ENCODE assay signal across 23 cellular contexts in genomic region chr13:95452376-95452775, GRCh38.
DNase-seq lines count a peak whose midpoint lies in the region; ATAC-seq, FAIRE-seq and TF ChIP-seq lines count a peak whose summit lies in the region.
"Had no signal": no experiment of that assay in that cellular context is flagged by ENCODE, and none has a peak within 500 bp of the region (broad histone marks: within the 10 kb centered on the region; RNA-seq: fewer than 3 reads in every experiment).

No MANE protein-coding gene starts in this region.

- TF ChIP-seq EP300 in HepG2 (IDR thresholded peaks at IDR 0.05; ENCODE audit: low read depth in 2 of 2, low read length in 2 of 2) (no peak), HepG2 (CRISPR knock-in tag; IDR thresholded peaks at IDR 0.05; ENCODE audit: borderline replicate concordance) (no peak)

- WGBS in HepG2 (ENCODE audit: low lambda C conversion rate), result under 1% methylated on average over 4 of the region's 4 CpGs
- 22% methylated on average over 4 of the region's 4 CpGs for WGBS in right lobe of liver (ENCODE audit: insufficient coverage, low coverage, low lambda C conversion rate, missing lambda C conversion rate)

- POLR2A ChIA-PET in HepG2 (lab: Yijun Ruan, JAX), result no interaction called here

- H4K20me1 ChIP-seq in HepG2 (ENCODE audit: insufficient read depth, low read length) (no peaks in the 10 kb centered on the region), astrocyte (ENCODE audit: insufficient read depth, low read length) (no peaks in the 10 kb centered on the region)

- intact Hi-C loops in HepG2 (cut with micrococcal nuclease; ENCODE audit: unreplicated experiment), result no loop called here
- intact Hi-C loops in right lobe of liver (cut with DNase I), result no loop called here

- no peak for DNase-seq in HepG2 (ENCODE audit: low spot score)
- DNase-seq in right lobe of liver, result no peak
- peak; percentile 80 for DNase-seq in astrocyte (ENCODE audit: low read depth)
- DNase-seq in fibroblast of the aortic adventitia (ENCODE audit: low read depth), result peak; percentile 16
- no peak for DNase-seq in H4 (ENCODE audit: low spot score)
- no peak for DNase-seq in foreskin fibroblast
- DNase-seq: DMS 273 treated with DMSO at 0.1 percent for 48 hours; DND-41; GM23248; NCI-H1105; NCI-H2081; NCI-H2171 treated with DMSO at 0.1 percent for 48 hours; NCI-H446 treated with DMSO at 0.1 percent for 48 hours; NCI-H748 treated with DMSO at 0.1 percent for 48 hours; NK-92 treated with Interleukin-12 subunit alpha and Interleukin-12 subunit beta, amount 100 ng/mL, for 24 hours; SHP77; SK-N-SH had no signal

- H3K36me3 ChIP-seq in HepG2 (replicated peaks in 1 of 2; ENCODE audit: control insufficient read depth in 1 of 2, insufficient read depth in 2 of 2, low read length in 2 of 2), result no peaks in the 10 kb centered on the region
- no peaks in the 10 kb centered on the region for H3K36me3 ChIP-seq in right lobe of liver
- no peaks in the 10 kb centered on the region for H3K36me3 ChIP-seq in astrocyte (ENCODE audit: insufficient read depth, low read length)

- H2AFZ ChIP-seq in HepG2 (ENCODE audit: low read length), result no peak overlapping the region
- H2AFZ ChIP-seq in astrocyte (ENCODE audit: low read depth, low read length), result no peak overlapping the region
- H2AFZ ChIP-seq: GM23248 had no signal

- H3K36me3 Mint-ChIP-seq in astrocyte (ENCODE audit: low read depth, unreplicated experiment), result no peaks in the 10 kb centered on the region

- in situ Hi-C loops in HepG2 (cut with HindIII; ENCODE audit: extremely low pct_ligation_motif_present, low pct_unique_long_range_greater_than_20kb), result no loop called here

- peaks cover 11% of the 10 kb centered on the region for H3K27me3 Mint-ChIP-seq in astrocyte (ENCODE audit: low read depth, unreplicated experiment)

- no peaks in the 10 kb centered on the region for H3K4me1 Mint-ChIP-seq in astrocyte (ENCODE audit: low read depth, unreplicated experiment)

- no peaks in the 10 kb centered on the region for H3K79me2 ChIP-seq in HepG2 (ENCODE audit: insufficient read depth, low read length)
- H3K79me2 ChIP-seq in astrocyte (ENCODE audit: insufficient read depth, low read length), result no peaks in the 10 kb centered on the region

- no peak for TF ChIP-seq RAD21 in HepG2 (CRISPR knock-in tag; IDR thresholded peaks at IDR 0.05)

- CTCF ChIA-PET in HepG2 (lab: Yijun Ruan, JAX; ENCODE audit: low intra/inter-chr PET ratio, low total read pairs), result no interaction called here

- no peak overlapping the region for H3K4me3 ChIP-seq in HepG2 (replicated peaks in 1 of 3; ENCODE audit: insufficient read depth in 1 of 3, low read depth in 2 of 3, low read length in 3 of 3)
- no peak overlapping the region for H3K4me3 ChIP-seq in right lobe of liver
- no peak overlapping the region for H3K4me3 ChIP-seq in astrocyte (ENCODE audit: insufficient read depth, low read depth, low read length)
- no peak overlapping the region for H3K4me3 ChIP-seq in fibroblast of the aortic adventitia (ENCODE audit: low read depth, low read length)
- H3K4me3 ChIP-seq in foreskin fibroblast (ENCODE audit: low read depth in 1 of 2, low read length in 2 of 2), result no peak overlapping the region
- H3K4me3 ChIP-seq: GM23248 had no signal

- peaks cover 2% of the 10 kb centered on the region for H3K9me3 Mint-ChIP-seq in astrocyte (ENCODE audit: unreplicated experiment)

- H3K4me2 ChIP-seq in HepG2 (ENCODE audit: low read depth, low read length), result no peak overlapping the region
- H3K4me2 ChIP-seq in astrocyte (ENCODE audit: low read length), result no peak overlapping the region
- H3K4me2 ChIP-seq: SK-N-SH had no signal

- TF ChIP-seq CTCF in HepG2 (CRISPR knock-in tag; IDR thresholded peaks at IDR 0.05), result no peak
- no peak for TF ChIP-seq CTCF in right lobe of liver (IDR thresholded peaks at IDR 0.05)
- no peak for TF ChIP-seq CTCF in astrocyte (IDR thresholded peaks at IDR 0.05; ENCODE audit: insufficient read depth, low read depth, low read length)
- TF ChIP-seq CTCF in fibroblast of the aortic adventitia (IDR thresholded peaks at IDR 0.05; ENCODE audit: insufficient read depth, low read length), result no peak
- no peak for TF ChIP-seq CTCF in foreskin fibroblast (IDR thresholded peaks at IDR 0.05; ENCODE audit: low read depth, low read length)

- no peak for TF ChIP-seq POLR2A in HepG2 (IDR thresholded peaks at IDR 0.05; ENCODE audit: insufficient read depth in 1 of 2, low read depth in 2 of 2, low read length in 2 of 2)
- TF ChIP-seq POLR2A in right lobe of liver (IDR thresholded peaks at IDR 0.05), result no peak

- no peak overlapping the region for H3K27ac Mint-ChIP-seq in astrocyte (ENCODE audit: unreplicated experiment)
- H3K27ac Mint-ChIP-seq: B cell had no signal

- H3K27me3 ChIP-seq in HepG2 (ENCODE audit: control insufficient read depth in 1 of 2, insufficient read depth in 2 of 2, low read length in 2 of 2) (peaks cover 0 to 7% of the 10 kb centered on the region in 2 experiments; a peak in 3 of 5 replicates), right lobe of liver (no peaks in the 10 kb centered on the region), astrocyte (ENCODE audit: insufficient read depth, low read length) (no peaks in the 10 kb centered on the region)

- no TSS peak for BruUV-seq in HepG2 (replicated peaks; lab: Mats Ljungman, UMichigan)

- no peaks in the 10 kb centered on the region for H3K4me1 ChIP-seq in HepG2 (ENCODE audit: insufficient read depth, low read length)
- H3K4me1 ChIP-seq in right lobe of liver, result no peaks in the 10 kb centered on the region
- no peaks in the 10 kb centered on the region for H3K4me1 ChIP-seq in astrocyte (ENCODE audit: insufficient read depth, low read length)

- H3K9ac ChIP-seq in HepG2 (ENCODE audit: insufficient read depth, low read depth, low read length), result no peak overlapping the region
- no peak overlapping the region for H3K9ac ChIP-seq in astrocyte (ENCODE audit: low read length)
- H3K9ac ChIP-seq: GM23248, SK-N-SH had no signal

- no peaks in the 10 kb centered on the region for H3K9me3 ChIP-seq in HepG2 (ENCODE audit: low read length)
- no peaks in the 10 kb centered on the region for H3K9me3 ChIP-seq in right lobe of liver
- no peaks in the 10 kb centered on the region for H3K9me3 ChIP-seq in astrocyte (ENCODE audit: insufficient read depth, low read depth, low read length)
- H3K9me3 ChIP-seq: SK-N-SH had no signal

- ATAC-seq in HepG2 (no peak), right lobe of liver (no peak), HG02938 (IDR thresholded peaks at IDR 0.05; ENCODE audit: unreplicated experiment) (no peak), HG03159 (IDR thresholded peaks at IDR 0.05; ENCODE audit: unreplicated experiment) (no peak)
- ATAC-seq: HCT116 had no signal

- H3K4me3 Mint-ChIP-seq in astrocyte (ENCODE audit: unreplicated experiment), result no peak overlapping the region
- H3K4me3 Mint-ChIP-seq: B cell had no signal

- H3K27ac ChIP-seq in HepG2 (ENCODE audit: extremely low read length, insufficient read depth, low read length), result no peak overlapping the region
- no peak overlapping the region for H3K27ac ChIP-seq in right lobe of liver
- H3K27ac ChIP-seq in astrocyte (ENCODE audit: low read depth, low read length), result no peak overlapping the region
- H3K27ac ChIP-seq: 22Rv1, GM23248, HL-60 had no signal

- FAIRE-seq in HepG2 (lab: Jason Lieb, UNC) (no peak), astrocyte (lab: Jason Lieb, UNC) (no peak)

TF ChIP-seq in HepG2, 621 proteins besides CTCF, POLR2A, EP300 and RAD21:
- TF ChIP-seq ZNF556 (CRISPR knock-in tag; IDR thresholded peaks at IDR 0.05; ENCODE audit: borderline replicate concordance), result no peak
- TF ChIP-seq MAFK (conservative IDR thresholded peaks at IDR 0.05 in 1 of 2, IDR thresholded peaks at IDR 0.05 in 1 of 2; ENCODE audit: low read length in 2 of 2), result peak; percentile 65 to 72
- peak; percentile 64 for TF ChIP-seq MAFF (IDR thresholded peaks at IDR 0.05; ENCODE audit: low read depth, low read length)
- no peak for TF ChIP-seq ATF4 (CRISPR knock-in tag; IDR thresholded peaks at IDR 0.05)
- no peak for TF ChIP-seq IRX3 (CRISPR knock-in tag; IDR thresholded peaks at IDR 0.05; ENCODE audit: borderline replicate concordance, low read depth)

Comparison
In these comparisons a context has a peak if more than half of its experiments do, and no peak if none do; other contexts are left out.
1. DNase-seq: peak in astrocyte (single experiment) and fibroblast of the aortic adventitia (single experiment); none in HepG2 (single experiment), right lobe of liver (0 of 3), H4 (single experiment) and foreskin fibroblast (0 of 2).